12 cellular contexts compared by ENCODE assay signal in the genomic region with DNA sequence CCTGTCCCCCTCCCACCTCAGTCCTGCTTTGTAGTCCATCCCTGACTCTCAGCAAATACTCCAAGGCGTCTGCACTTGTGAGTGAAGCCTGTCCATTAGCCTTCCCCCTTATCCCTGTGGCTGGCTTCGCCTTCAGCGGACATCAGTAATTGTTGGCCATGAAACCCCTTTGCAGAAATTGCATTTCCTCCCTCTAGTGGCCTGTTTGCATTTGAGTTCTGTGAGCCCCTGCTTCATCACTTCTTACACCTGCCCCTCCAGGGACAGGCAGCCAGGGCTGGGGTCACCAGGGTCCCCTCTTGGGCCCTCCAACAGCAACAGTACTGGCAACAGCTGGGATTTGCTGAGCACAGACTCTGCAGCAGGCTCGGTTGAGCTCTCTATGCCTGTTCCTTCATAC. TPM values are rescaled to one million over a fixed set of nuclear protein-coding genes. Genes with fewer than 3 reads are reported as not detected.
A peak's percentile ranks its signal among the peaks of the same experiment; 100 is the strongest.
DNase-seq lines count a peak whose midpoint lies in the region; ATAC-seq and TF ChIP-seq lines count a peak whose summit lies in the region.
"Had no signal": no experiment of that assay in that cellular context is flagged by ENCODE, and none has a peak within 500 bp of the region (broad histone marks: within the 10 kb centered on the region; RNA-seq: fewer than 3 reads in every experiment).

No MANE protein-coding gene starts in this region.

- POLR2A ChIA-PET in MCF 10A (lab: Yijun Ruan, JAX): no interaction called here

- no TSS peak for BruUV-seq in MCF 10A (replicated peaks; lab: Mats Ljungman, UMichigan)

- in situ Hi-C loops in SK-MEL-5 (cut with HindIII; ENCODE audit: low pct_unique_long_range_greater_than_20kb, low sequenced_read_pairs): no loop called here

- peaks cover 7% of the 10 kb centered on the region for H3K9me3 Mint-ChIP-seq in MCF 10A (ENCODE audit: unreplicated experiment)

- no peak overlapping the region for H3K4me3 Mint-ChIP-seq in MCF 10A (ENCODE audit: unreplicated experiment)

- no peaks in the 10 kb centered on the region for H3K4me1 Mint-ChIP-seq in MCF 10A (ENCODE audit: insufficient read depth, unreplicated experiment)

- intact Hi-C loops in sciatic nerve (cut with DNase I) (no loop called here), MCF 10A (cut with micrococcal nuclease) (no loop called here)

- DNase-seq in DMS 273 (lab: John Stamatoyannopoulos, UW; ENCODE audit: unreplicated experiment): peak; percentile 8
- no peak for DNase-seq in DMS 273 treated with DMSO at 0.1 percent for 48 hours (lab: John Stamatoyannopoulos, UW)
- DNase-seq in SK-MEL-5 (ENCODE audit: low read depth, low spot score): peak; percentile 14
- no peak for DNase-seq in fibroblast of the aortic adventitia (ENCODE audit: low read depth)
- no peak for DNase-seq in sciatic nerve (ENCODE audit: low spot score)
- DNase-seq in MCF 10A (ENCODE audit: unreplicated experiment): no peak
- DNase-seq: colonic mucosa, NCI-H2171, substantia nigra had no signal

- H3K27me3 Mint-ChIP-seq in MCF 10A (ENCODE audit: insufficient read depth, unreplicated experiment): no peaks in the 10 kb centered on the region

- no peak overlapping the region for H3K4me3 ChIP-seq in fibroblast of the aortic adventitia (ENCODE audit: low read depth, low read length)
- H3K4me3 ChIP-seq: colonic mucosa had no signal

- H3K27ac Mint-ChIP-seq in MCF 10A (ENCODE audit: low read depth, unreplicated experiment): no peak overlapping the region
- H3K27ac Mint-ChIP-seq: activated naive CD4-positive, alpha-beta T cell treated with anti-CD3 and anti-CD28 coated beads, Interleukin-2, amount 50 U/mL, for 72 hours had no signal

- CTCF ChIA-PET in MCF 10A (lab: Yijun Ruan, JAX): interaction anchor here (0.5 to 1.0 kb wide), 6 partner anchors 37 to 985 kb away, joined by 3 to 4 read pairs (median 3); no protein-coding TSS in a partner anchor

- peak; percentile 25 for TF ChIP-seq CTCF in fibroblast of the aortic adventitia (IDR thresholded peaks at IDR 0.05; ENCODE audit: insufficient read depth, low read length)
- no peak for TF ChIP-seq CTCF in MCF 10A (IDR thresholded peaks at IDR 0.05; ENCODE audit: unreplicated experiment)

- peaks cover 6% of the 10 kb centered on the region for H3K36me3 Mint-ChIP-seq in MCF 10A (ENCODE audit: insufficient read depth, unreplicated experiment)

- ATAC-seq in sciatic nerve (peak; percentile 15), GM18858 (IDR thresholded peaks at IDR 0.05; ENCODE audit: unreplicated experiment) (no peak), HG03280 (IDR thresholded peaks at IDR 0.05; ENCODE audit: unreplicated experiment) (no peak)
- ATAC-seq: activated naive CD4-positive, alpha-beta T cell treated with anti-CD3 and anti-CD28 coated beads, Interleukin-2, amount 50 U/mL, for 72 hours had no signal

RNA-seq across cellular contexts. Expression of gene LRRK1, which starts 9.0 kb away (rescaled TPM):
- 0.80 and 1.0 TPM in 2 replicates for total RNA-seq in SK-MEL-5 (2014; rRNA removed; shearing (Covaris generic))
- polyA plus RNA-seq in SK-MEL-5 (2015; cell fraction: cytosol; rRNA removed): 1.2 and 1.4 TPM in 2 replicates
- polyA plus RNA-seq in SK-MEL-5 (2015; cell fraction: nucleus; rRNA removed): 3.1 and 11.4 TPM in 2 replicates
- total RNA-seq in fibroblast of the aortic adventitia (ENCODE audit: low replicate concordance) (18.0 and 26.4 TPM in 2 replicates), sciatic nerve (24.9 TPM), MCF 10A (2022) (15.4 and 18.0 TPM in 2 replicates)

RNA-seq across cellular contexts. Expression of gene ALDH1A3, which starts 30.5 kb away (rescaled TPM):
- total RNA-seq in SK-MEL-5 (2014; rRNA removed; shearing (Covaris generic)): 0.34 and 1.4 TPM in 2 replicates
- 0.48 and 2.0 TPM in 2 replicates for polyA plus RNA-seq in SK-MEL-5 (2015; cell fraction: cytosol; rRNA removed)
- 0.80 TPM in 1 of 2 replicates, not detected in the other for polyA plus RNA-seq in SK-MEL-5 (2015; cell fraction: nucleus; rRNA removed)
- total RNA-seq in fibroblast of the aortic adventitia (ENCODE audit: low replicate concordance) (189 and 197 TPM in 2 replicates), sciatic nerve (48.3 TPM), MCF 10A (2022) (3.4 and 4.3 TPM in 2 replicates)
- total RNA-seq: activated naive CD4-positive, alpha-beta T cell treated with anti-CD3 and anti-CD28 coated beads, Interleukin-2, amount 50 U/mL, for 72 hours had no signal

Comparison
In these comparisons a context has a peak if more than half of its experiments do, and no peak if none do; other contexts are left out.
1. DNase-seq: peak in DMS 273 (single experiment) and SK-MEL-5 (single experiment); none in DMS 273 treated with DMSO at 0.1 percent for 48 hours (single experiment), fibroblast of the aortic adventitia (single experiment), sciatic nerve (single experiment) and MCF 10A (single experiment).